ENCODE assay signal across 20 cellular contexts in genomic region chr2:113058998-113059960, GRCh38. TPM values are rescaled to one million over a fixed set of nuclear protein-coding genes. Genes with fewer than 3 reads are reported as not detected.
DNase-seq lines count a peak whose midpoint lies in the region; ATAC-seq and TF ChIP-seq lines count a peak whose summit lies in the region.
"Had no signal": no experiment of that assay in that cellular context is flagged by ENCODE, and none has a peak within 500 bp of the region (broad histone marks: within the 10 kb centered on the region; RNA-seq: fewer than 3 reads in every experiment).

TSS of gene IL36RN (plus strand) at chr2:113059198. CDS start at chr2:113059439, 241 bp downstream.

- TF ChIP-seq CTCF in Calu3 (IDR thresholded peaks at IDR 0.05; ENCODE audit: unreplicated experiment): no peak
- no peak for TF ChIP-seq CTCF in PC-9 (conservative IDR thresholded peaks at IDR 0.05)
- no peak for TF ChIP-seq CTCF in esophagus muscularis mucosa (IDR thresholded peaks at IDR 0.05)
- TF ChIP-seq CTCF in osteocyte (IDR thresholded peaks at IDR 0.05): no peak

- H3K4me3 Mint-ChIP-seq in Calu3 (ENCODE audit: low read depth, unreplicated experiment) (no peak within 1 kb of the TSS), osteocyte (ENCODE audit: unreplicated experiment) (no peak within 1 kb of the TSS)
- no peak within 1 kb of the TSS for H3K4me3 Mint-ChIP-seq in activated T-helper 1 cell treated with anti-CD3 and anti-CD28 coated beads, Interleukin-12 subunit alpha, Interleukin-12 subunit beta, Interleukin-2, Interleukin-4 antibody, amounts not matched to agents 30 ng/mL and 10 ng/mL and 1 ng/mL, durations not matched to agents 14 hours and 24 hours and 36 hours
- H3K4me3 Mint-ChIP-seq: CD4-positive, alpha-beta memory T cell had no signal

- POLR2A ChIA-PET in PC-9 (lab: Charles Lee; ENCODE audit: unreplicated experiment): no interaction called here

- peak within 1 kb of the TSS; percentile 7; the same call in 1 of the 2 replicates for H3K4me3 ChIP-seq in PC-9
- no peak within 1 kb of the TSS for H3K4me3 ChIP-seq in esophagus muscularis mucosa
- H3K4me3 ChIP-seq: MG63, Peyer's patch had no signal

- no peaks in the 10 kb centered on the region for H3K79me2 ChIP-seq in PC-9 (ENCODE audit: low read depth)

- no peak for TF ChIP-seq POLR2A in esophagus muscularis mucosa (IDR thresholded peaks at IDR 0.05; ENCODE audit: low read depth)

- no peaks in the 10 kb centered on the region for H4K20me1 ChIP-seq in PC-9 (ENCODE audit: insufficient read depth)

- H3K27me3 Mint-ChIP-seq in Calu3 (ENCODE audit: unreplicated experiment): no peaks in the 10 kb centered on the region
- H3K27me3 Mint-ChIP-seq in osteocyte (ENCODE audit: unreplicated experiment): peaks cover 34% of the 10 kb centered on the region
- H3K27me3 Mint-ChIP-seq in activated T-helper 1 cell treated with anti-CD3 and anti-CD28 coated beads, Interleukin-12 subunit alpha, Interleukin-12 subunit beta, Interleukin-2, Interleukin-4 antibody, amounts not matched to agents 30 ng/mL and 10 ng/mL and 1 ng/mL, durations not matched to agents 14 hours and 24 hours and 36 hours (ENCODE audit: insufficient read depth): peaks cover 5% of the 10 kb centered on the region

- intact Hi-C loops in Calu3 (cut with micrococcal nuclease; ENCODE audit: unreplicated experiment) (no loop called here), PC-9 (cut with micrococcal nuclease; ENCODE audit: unreplicated experiment) (loop anchor here (1.0 kb wide), 1 partner anchor 10 kb away; no protein-coding TSS in a partner anchor), esophagus muscularis mucosa (cut with DNase I) (no loop called here)
- intact Hi-C loops in activated T-helper 1 cell treated with anti-CD3 and anti-CD28 coated beads, Interleukin-12 subunit alpha, Interleukin-12 subunit beta, Interleukin-2, Interleukin-4 antibody, amounts not matched to agents 30 ng/mL and 10 ng/mL and 1 ng/mL, durations not matched to agents 14 hours and 24 hours and 36 hours (cut with micrococcal nuclease): no loop called here

- H3K27ac ChIP-seq in PC-9 (peak within 1 kb of the TSS; percentile 72), esophagus muscularis mucosa (replicated peaks in 1 of 4) (no peak within 1 kb of the TSS)
- H3K27ac ChIP-seq: HL-60, KMS-11, Peyer's patch had no signal

- ATAC-seq in GM18870 (IDR thresholded peaks at IDR 0.05; ENCODE audit: unreplicated experiment): no peak

- H3K4me2 ChIP-seq in PC-9: peak within 1 kb of the TSS; percentile 69
- H3K4me2 ChIP-seq: KMS-11 had no signal

- DNase-seq in Calu3: no peak
- no peak for DNase-seq in PC-9
- DNase-seq in esophagus muscularis mucosa (ENCODE audit: extremely low spot score): peak; percentile 89
- DNase-seq in osteocyte (ENCODE audit: extremely low spot score, unreplicated experiment): peak; percentile 71
- DNase-seq in NCI-H524 (lab: John Stamatoyannopoulos, UW): no peak
- DNase-seq in activated T-helper 1 cell treated with anti-CD3 and anti-CD28 coated beads, Interleukin-12 subunit alpha, Interleukin-12 subunit beta, Interleukin-2, Interleukin-4 antibody, amounts not matched to agents 30 ng/mL and 10 ng/mL and 1 ng/mL, durations not matched to agents 14 hours and 24 hours and 36 hours (ENCODE audit: low spot score): no peak
- no peak for DNase-seq in SKM-1 (lab: John Stamatoyannopoulos, UW; ENCODE audit: unreplicated experiment)
- DNase-seq: BE2C; CD4-positive, alpha-beta memory T cell; MG63; NCI-H187 treated with DMSO at 0.1 percent for 48 hours; NCI-H2171; NCI-H446 treated with DMSO at 0.1 percent for 48 hours; NCI-H774; Peyer's patch; SIG-M5 had no signal

- H3K9me2 ChIP-seq in PC-9 (ENCODE audit: insufficient read depth): no peaks in the 10 kb centered on the region

- H2AFZ ChIP-seq in PC-9: peak within 1 kb of the TSS; percentile 66; the same call in 1 of the 2 replicates

- TF ChIP-seq EP300 in esophagus muscularis mucosa (IDR thresholded peaks at IDR 0.05): no peak

- no peaks in the 10 kb centered on the region for H3K27me3 ChIP-seq in PC-9 (ENCODE audit: insufficient read depth, low read depth)
- H3K27me3 ChIP-seq in esophagus muscularis mucosa: peaks cover 0 to 11% (median 0%) of the 10 kb centered on the region in 4 donors
- H3K27me3 ChIP-seq: BE2C, MG63, Peyer's patch had no signal

- peaks cover 14% of the 10 kb centered on the region for H3K9me3 ChIP-seq in PC-9 (ENCODE audit: insufficient read depth, low read depth)
- H3K9me3 ChIP-seq in esophagus muscularis mucosa: peaks cover 0 to 9% (median 3%) of the 10 kb centered on the region in 4 donors
- H3K9me3 ChIP-seq: BE2C had no signal

- H3K4me1 Mint-ChIP-seq in Calu3 (ENCODE audit: low read depth, unreplicated experiment): peaks cover 12% of the 10 kb centered on the region
- no peaks in the 10 kb centered on the region for H3K4me1 Mint-ChIP-seq in osteocyte (ENCODE audit: unreplicated experiment)
- no peaks in the 10 kb centered on the region for H3K4me1 Mint-ChIP-seq in activated T-helper 1 cell treated with anti-CD3 and anti-CD28 coated beads, Interleukin-12 subunit alpha, Interleukin-12 subunit beta, Interleukin-2, Interleukin-4 antibody, amounts not matched to agents 30 ng/mL and 10 ng/mL and 1 ng/mL, durations not matched to agents 14 hours and 24 hours and 36 hours (ENCODE audit: low read depth)
- H3K4me1 Mint-ChIP-seq: CD4-positive, alpha-beta memory T cell had no signal

- CTCF ChIA-PET in Calu3 (lab: Charles Lee) (interaction anchor here (0.8 kb wide), 1 partner anchor 165 kb away, joined by 3 read pairs; no protein-coding TSS in a partner anchor), PC-9 (lab: Charles Lee) (interaction anchor here (0.6 to 1.1 kb wide), 2 partner anchors 11 to 140 kb away, joined by 3 read pairs; no protein-coding TSS in a partner anchor)

- H3K36me3 ChIP-seq in PC-9 (ENCODE audit: low read depth) (no peaks in the 10 kb centered on the region), esophagus muscularis mucosa (no peaks in the 10 kb centered on the region)
- H3K36me3 ChIP-seq: BE2C, MG63, Peyer's patch had no signal

- H3K27ac Mint-ChIP-seq in Calu3 (ENCODE audit: unreplicated experiment): peak within 1 kb of the TSS; percentile 26
- no peak within 1 kb of the TSS for H3K27ac Mint-ChIP-seq in osteocyte (ENCODE audit: unreplicated experiment)
- H3K27ac Mint-ChIP-seq in activated T-helper 1 cell treated with anti-CD3 and anti-CD28 coated beads, Interleukin-12 subunit alpha, Interleukin-12 subunit beta, Interleukin-2, Interleukin-4 antibody, amounts not matched to agents 30 ng/mL and 10 ng/mL and 1 ng/mL, durations not matched to agents 14 hours and 24 hours and 36 hours: no peak within 1 kb of the TSS

- H3K9me3 Mint-ChIP-seq in Calu3 (ENCODE audit: low read depth, unreplicated experiment) (peaks cover 8% of the 10 kb centered on the region), osteocyte (ENCODE audit: unreplicated experiment) (peaks cover 9% of the 10 kb centered on the region)
- H3K9me3 Mint-ChIP-seq in activated T-helper 1 cell treated with anti-CD3 and anti-CD28 coated beads, Interleukin-12 subunit alpha, Interleukin-12 subunit beta, Interleukin-2, Interleukin-4 antibody, amounts not matched to agents 30 ng/mL and 10 ng/mL and 1 ng/mL, durations not matched to agents 14 hours and 24 hours and 36 hours: peaks cover 20% of the 10 kb centered on the region

- WGBS in esophagus muscularis mucosa: 71% methylated on average over 11 of the region's 15 CpGs

- peaks cover 15% of the 10 kb centered on the region; the same call in 1 of the 2 replicates for H3F3A ChIP-seq in PC-9 (ENCODE audit: insufficient read depth, low read depth)

- BruUV-seq in Calu3 (replicated peaks; lab: Mats Ljungman, UMichigan) (no TSS peak), PC-9 (replicated peaks; lab: Mats Ljungman, UMichigan) (TSS peak; percentile 73)

- peaks cover 37% of the 10 kb centered on the region for H3K4me1 ChIP-seq in PC-9 (replicated peaks; ENCODE audit: insufficient read depth)
- H3K4me1 ChIP-seq in esophagus muscularis mucosa: no peaks in the 10 kb centered on the region
- H3K4me1 ChIP-seq: BE2C, Peyer's patch had no signal

- H3K36me3 Mint-ChIP-seq in Calu3 (ENCODE audit: insufficient read depth, unreplicated experiment) (no peaks in the 10 kb centered on the region), osteocyte (ENCODE audit: unreplicated experiment) (no peaks in the 10 kb centered on the region)
- peaks cover 3% of the 10 kb centered on the region for H3K36me3 Mint-ChIP-seq in activated T-helper 1 cell treated with anti-CD3 and anti-CD28 coated beads, Interleukin-12 subunit alpha, Interleukin-12 subunit beta, Interleukin-2, Interleukin-4 antibody, amounts not matched to agents 30 ng/mL and 10 ng/mL and 1 ng/mL, durations not matched to agents 14 hours and 24 hours and 36 hours (ENCODE audit: low read depth)

RNA-seq across cellular contexts. Expression of gene IL36RN, which starts in this region (rescaled TPM):
- 0.12 and 0.22 TPM in 2 replicates for total RNA-seq in Calu3 (2022)
- total RNA-seq in PC-9 (2021): 1.0 and 1.7 TPM in 2 replicates
- not detected for total RNA-seq in esophagus muscularis mucosa
- total RNA-seq in osteocyte: not detected in 2 replicates
- total RNA-seq in activated T-helper 1 cell treated with anti-CD3 and anti-CD28 coated beads, Interleukin-12 subunit alpha, Interleukin-12 subunit beta, Interleukin-2, Interleukin-4 antibody, amounts not matched to agents 30 ng/mL and 10 ng/mL and 1 ng/mL, durations not matched to agents 14 hours and 24 hours and 36 hours: not detected in 2 replicates
- total RNA-seq: CD4-positive, alpha-beta memory T cell; H4; Peyer's patch had no signal

Comparison
In these comparisons a context has a peak if more than half of its experiments do, and no peak if none do; other contexts are left out.
1. Peak in DNase-seq in esophagus muscularis mucosa; RNA of the gene not detected or under 1 TPM.
2. Peak in DNase-seq in osteocyte; RNA of the gene not detected or under 1 TPM.